ENCODE assay signal across 25 cellular contexts in the genomic region with DNA sequence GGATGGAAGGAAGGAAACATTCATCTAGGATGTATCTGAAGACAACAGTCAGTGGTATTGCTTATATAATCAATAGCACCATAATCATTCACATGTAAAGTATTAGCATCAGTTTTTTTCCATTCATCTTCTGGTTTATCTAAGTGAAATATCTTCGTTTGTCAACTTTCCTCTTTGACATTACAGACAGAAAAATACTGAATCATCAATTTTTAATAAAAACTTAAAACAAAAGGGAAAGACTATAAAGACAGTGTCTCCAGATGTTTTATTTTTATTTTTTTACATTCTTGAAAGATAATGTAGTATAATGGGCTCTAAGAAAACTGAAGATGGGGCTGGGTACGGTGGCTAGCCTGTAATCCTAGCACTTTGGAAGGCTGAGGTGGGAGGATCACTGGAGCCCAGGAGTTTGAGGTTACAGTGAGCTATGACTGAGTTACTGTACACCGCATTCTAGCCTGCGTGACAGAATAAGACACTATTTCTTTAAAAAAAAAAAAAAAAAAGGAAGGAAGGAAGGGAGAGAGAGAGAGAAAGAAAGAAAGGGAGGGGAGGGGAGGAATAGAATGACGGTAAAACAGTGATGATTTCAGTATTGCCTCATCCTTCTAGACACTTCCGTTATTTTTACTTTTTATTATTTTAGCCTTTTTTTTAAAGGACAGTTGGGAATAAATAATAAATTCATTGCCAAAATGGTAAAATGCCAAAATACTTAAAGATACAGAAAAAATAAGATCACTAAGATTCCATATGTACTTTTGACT.
"Had no signal": no experiment of that assay in that cellular context is flagged by ENCODE, and none has a peak within 500 bp of the region (broad histone marks: within the 10 kb centered on the region; RNA-seq: fewer than 3 reads in every experiment).

No MANE protein-coding gene starts in this region.

- H3K9me3 ChIP-seq: colonic mucosa, esophagus squamous epithelium, gastroesophageal sphincter, neutrophil, ovary, prostate gland, tibial artery had no signal

- H3K27ac ChIP-seq: colonic mucosa, esophagus squamous epithelium, gastroesophageal sphincter, neutrophil, ovary, prostate gland, tibial artery had no signal

- ATAC-seq: activated naive CD8-positive, alpha-beta T cell treated with anti-CD3 and anti-CD28 coated beads, Interleukin-2, amount 50 U/mL, for 24 hours; activated T-cell treated with anti-CD3 and anti-CD28 coated beads, Interleukin-2, amount 50 U/mL, for 72 hours; gastroesophageal sphincter had no signal

- H3K27ac Mint-ChIP-seq: activated CD4-positive, alpha-beta memory T cell treated with anti-CD3 and anti-CD28 coated beads for 36 hours; activated naive CD8-positive, alpha-beta T cell treated with anti-CD3 and anti-CD28 coated beads, Interleukin-2, amount 50 U/mL, for 24 hours; activated T-cell treated with anti-CD3 and anti-CD28 coated beads, Interleukin-2, amount 50 U/mL, for 72 hours; brain; endodermal cell; memory B cell; nephron; stimulated activated naive CD8-positive, alpha-beta T cell treated with anti-CD3 and anti-CD28 coated beads, Interleukin-15, Interleukin-2, amounts not matched to agents 100 ng/mL and 50 ng/mL, for 24 hours; T-helper 1 cell treated with Interleukin-12 subunit alpha and Interleukin-12 subunit beta and Interleukin-4 antibody, amounts not matched to agents 30 μg/mL and 1 μg/mL, for 36 hours had no signal

- H3K27me3 ChIP-seq: colonic mucosa, esophagus squamous epithelium, gastroesophageal sphincter, neutrophil, ovary, tibial artery had no signal

- H3K27me3 Mint-ChIP-seq: activated CD4-positive, alpha-beta memory T cell treated with anti-CD3 and anti-CD28 coated beads for 36 hours; activated naive CD8-positive, alpha-beta T cell treated with anti-CD3 and anti-CD28 coated beads, Interleukin-2, amount 50 U/mL, for 24 hours; brain; memory B cell; stimulated activated naive CD8-positive, alpha-beta T cell treated with anti-CD3 and anti-CD28 coated beads, Interleukin-15, Interleukin-2, amounts not matched to agents 100 ng/mL and 50 ng/mL, for 24 hours had no signal

- H3K4me3 Mint-ChIP-seq: activated CD4-positive, alpha-beta memory T cell treated with anti-CD3 and anti-CD28 coated beads for 36 hours; activated naive CD8-positive, alpha-beta T cell treated with anti-CD3 and anti-CD28 coated beads, Interleukin-2, amount 50 U/mL, for 24 hours; activated T-cell treated with anti-CD3 and anti-CD28 coated beads, Interleukin-2, amount 50 U/mL, for 72 hours; brain; endodermal cell; memory B cell; nephron; stimulated activated naive CD8-positive, alpha-beta T cell treated with anti-CD3 and anti-CD28 coated beads, Interleukin-15, Interleukin-2, amounts not matched to agents 100 ng/mL and 50 ng/mL, for 24 hours; T-helper 1 cell treated with Interleukin-12 subunit alpha and Interleukin-12 subunit beta and Interleukin-4 antibody, amounts not matched to agents 30 μg/mL and 1 μg/mL, for 36 hours had no signal

- H3K4me1 ChIP-seq: colonic mucosa, prostate gland had no signal

- H3K4me1 Mint-ChIP-seq: activated naive CD8-positive, alpha-beta T cell treated with anti-CD3 and anti-CD28 coated beads, Interleukin-2, amount 50 U/mL, for 24 hours; endodermal cell; memory B cell had no signal

- DNase-seq: activated CD4-positive, alpha-beta memory T cell treated with anti-CD3 and anti-CD28 coated beads for 36 hours; activated CD4-positive, alpha-beta T cell treated with anti-CD3 and anti-CD28 coated beads for 4 hours; activated CD4-positive, CD25-positive, alpha-beta regulatory T cell; activated effector memory CD4-positive, alpha-beta T cell treated with Interleukin-2 at 50 U/mL for 16 hours; activated naive CD4-positive, alpha-beta T cell treated with anti-CD3 and anti-CD28 coated beads, Interleukin-2, amount 50 U/mL, for 16 hours; activated naive CD8-positive, alpha-beta T cell treated with anti-CD3 and anti-CD28 coated beads, Interleukin-2, amount 50 U/mL, for 24 hours; activated T-cell treated with anti-CD3 and anti-CD28 coated beads, Interleukin-2, amount 50 U/mL, for 72 hours; anterior cingulate cortex; central memory CD4-positive, alpha-beta T cell; colonic mucosa; endodermal cell; esophagus squamous epithelium; head of caudate nucleus; hypothalamus; ovary; stimulated activated CD4-positive, alpha-beta T cell treated with anti-CD3 and anti-CD28 coated beads, Interleukin-4, amount 100 ng/mL, for 24 hours; tibial artery had no signal

- H3K36me3 ChIP-seq: colonic mucosa, gastroesophageal sphincter, neutrophil, ovary, prostate gland, tibial artery had no signal

- H3K9me3 Mint-ChIP-seq: activated CD4-positive, alpha-beta memory T cell treated with anti-CD3 and anti-CD28 coated beads for 36 hours; activated naive CD8-positive, alpha-beta T cell treated with anti-CD3 and anti-CD28 coated beads, Interleukin-2, amount 50 U/mL, for 24 hours; activated T-cell treated with anti-CD3 and anti-CD28 coated beads, Interleukin-2, amount 50 U/mL, for 72 hours; memory B cell; nephron; stimulated activated naive CD8-positive, alpha-beta T cell treated with anti-CD3 and anti-CD28 coated beads, Interleukin-15, Interleukin-2, amounts not matched to agents 100 ng/mL and 50 ng/mL, for 24 hours; T-helper 1 cell treated with Interleukin-12 subunit alpha and Interleukin-12 subunit beta and Interleukin-4 antibody, amounts not matched to agents 30 μg/mL and 1 μg/mL, for 36 hours had no signal

- H3K36me3 Mint-ChIP-seq: activated CD4-positive, alpha-beta memory T cell treated with anti-CD3 and anti-CD28 coated beads for 36 hours had no signal

- H3K4me3 ChIP-seq: colonic mucosa, esophagus squamous epithelium, gastroesophageal sphincter, ovary, prostate gland, tibial artery had no signal
